In genomic region chr18:70822167-70822566, GRCh38 we compare ENCODE assay signal across 22 cellular contexts.
"Had no signal": no experiment of that assay in that cellular context is flagged by ENCODE, and none has a peak within 500 bp of the region (broad histone marks: within the 10 kb centered on the region; RNA-seq: fewer than 3 reads in every experiment).

No MANE protein-coding gene starts in this region.

- H3K4me1 ChIP-seq: Peyer's patch, SJCRH30 had no signal

- H3K27ac Mint-ChIP-seq: T-cell had no signal

- H3K36me3 Mint-ChIP-seq: T-cell had no signal

- H3K27me3 ChIP-seq: Peyer's patch, SJCRH30 had no signal

- H3K4me2 ChIP-seq: PC-9 had no signal

- H2AFZ ChIP-seq: PC-9 had no signal

- ATAC-seq: Right ventricle myocardium inferior, T-cell had no signal

- H3K4me3 Mint-ChIP-seq: T-cell had no signal

- H3K27ac ChIP-seq: PC-9, Peyer's patch, SJCRH30 had no signal

- H3K9me3 ChIP-seq: Peyer's patch, SJCRH30 had no signal

- H3K36me3 ChIP-seq: Peyer's patch, SJCRH30 had no signal

- H3K4me3 ChIP-seq: PC-9, Peyer's patch, SJCRH30 had no signal

- DNase-seq: KBM-7; MV-4-11; NCI-H1048; NCI-H1105; NCI-H1417; NCI-H1436 treated with DMSO at 0.1 percent for 48 hours; NCI-H1694; NCI-H187 treated with DMSO at 0.1 percent for 48 hours; NCI-H2029 treated with DMSO at 0.1 percent for 48 hours; NCI-H2107; NCI-H226; NCI-H446; NCI-H510A; NCI-H524 treated with DMSO at 0.1 percent for 48 hours; NK-92 treated with Interleukin-12 subunit alpha and Interleukin-12 subunit beta, amount 100 ng/mL, for 24 hours; PC-9; Peyer's patch; SHP77 treated with DMSO at 0.1 percent for 48 hours; SJCRH30; SW 1271; T-cell had no signal
